ENCODE assay signal across 21 cellular contexts in the genomic region with DNA sequence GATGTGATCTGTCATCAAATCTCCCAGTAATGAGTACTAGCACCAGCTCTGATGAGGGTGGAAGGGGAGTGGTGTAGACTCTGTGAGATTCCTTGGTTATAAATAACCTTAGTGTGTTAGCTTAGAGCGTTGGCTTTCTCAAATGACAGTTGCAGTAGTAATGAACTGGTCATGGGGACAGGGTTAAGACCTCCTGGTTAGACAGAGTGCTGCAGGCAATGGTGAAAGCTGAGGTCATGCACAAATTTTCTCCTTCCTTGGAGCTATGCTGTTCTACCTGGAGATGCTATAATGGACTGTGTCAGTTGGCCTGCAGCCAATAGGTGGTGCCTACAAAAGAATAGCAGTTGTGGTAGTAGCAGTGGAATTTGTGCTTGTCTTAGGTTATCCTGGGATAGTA.
DNase-seq lines count a peak whose midpoint lies in the region; ATAC-seq, FAIRE-seq and TF ChIP-seq lines count a peak whose summit lies in the region.
"Had no signal": no experiment of that assay in that cellular context is flagged by ENCODE, and none has a peak within 500 bp of the region (broad histone marks: within the 10 kb centered on the region; RNA-seq: fewer than 3 reads in every experiment).

No MANE protein-coding gene starts in this region.

- peaks cover 0 to 24% (median 1%) of the 10 kb centered on the region in 8 donors for H3K9me3 ChIP-seq in spleen
- H3K9me3 ChIP-seq: BE2C had no signal

- intact Hi-C loops in spleen (cut with DNase I; ENCODE audit: low total_unique reads) = no loop called here

- H3K36me3 Mint-ChIP-seq in stimulated activated effector memory CD8-positive, alpha-beta T cell treated with anti-CD3 and anti-CD28 coated beads, Interleukin-12 subunit alpha, Interleukin-12 subunit beta, amount 100 ng/mL, for 72 hours = no peaks in the 10 kb centered on the region
- H3K36me3 Mint-ChIP-seq: CD4-positive, CD25-positive, alpha-beta regulatory T cell; CD8-positive, alpha-beta memory T cell had no signal

- H3K4me3 ChIP-seq in spleen = no peak overlapping the region
- H3K4me3 ChIP-seq: GM23338 had no signal

- no peaks in the 10 kb centered on the region for H3K4me1 ChIP-seq in spleen
- H3K4me1 ChIP-seq: BE2C had no signal

- H3K27ac ChIP-seq in spleen = no peak overlapping the region
- H3K27ac ChIP-seq: HL-60 had no signal

- in situ Hi-C loops in Caki2 (cut with HindIII; ENCODE audit: low pct_unique_long_range_greater_than_20kb, low sequenced_read_pairs) = no loop called here

- peak; percentile 93 for DNase-seq in Caki2 (ENCODE audit: low read depth)
- peak; percentile 58 for DNase-seq in NCI-H146 treated with DMSO at 0.1 percent for 48 hours (lab: John Stamatoyannopoulos, UW; ENCODE audit: unreplicated experiment)
- DNase-seq in kidney tubule cell (ENCODE audit: low spot score) = peak; percentile 37
- no peak for DNase-seq in stimulated activated effector memory CD8-positive, alpha-beta T cell treated with anti-CD3 and anti-CD28 coated beads, Interleukin-12 subunit alpha, Interleukin-12 subunit beta, amount 100 ng/mL, for 72 hours (ENCODE audit: low spot score in 2 of 2)
- DNase-seq in spleen = no peak
- no peak for DNase-seq in frontal cortex (ENCODE audit: low spot score in 2 of 2)
- DNase-seq in GM19240 (ENCODE audit: insufficient read length, low spot score) = no peak
- DNase-seq: ACHN; BE2C; C1 segment of cervical spinal cord; CD4-positive, CD25-positive, alpha-beta regulatory T cell; CD8-positive, alpha-beta memory T cell; COR-L47; HCEC 1CT had no signal

- no peaks in the 10 kb centered on the region for H3K27me3 ChIP-seq in spleen (replicated peaks in 1 of 7)
- H3K27me3 ChIP-seq: BE2C had no signal

- ATAC-seq in stimulated activated effector memory CD8-positive, alpha-beta T cell treated with anti-CD3 and anti-CD28 coated beads, Interleukin-12 subunit alpha, Interleukin-12 subunit beta, amount 100 ng/mL, for 72 hours = peak; percentile 11

- H3K36me3 ChIP-seq in spleen = no peaks in the 10 kb centered on the region
- H3K36me3 ChIP-seq: BE2C had no signal

- no peak for FAIRE-seq in frontal cortex (lab: Jason Lieb, UNC)
- FAIRE-seq: A204.1, D721Med, G401.6, GM12891, H54 had no signal

- H3K27ac Mint-ChIP-seq in stimulated activated effector memory CD8-positive, alpha-beta T cell treated with anti-CD3 and anti-CD28 coated beads, Interleukin-12 subunit alpha, Interleukin-12 subunit beta, amount 100 ng/mL, for 72 hours = no peak overlapping the region
- H3K27ac Mint-ChIP-seq: CD4-positive, CD25-positive, alpha-beta regulatory T cell; CD8-positive, alpha-beta memory T cell; GM23338 had no signal

- H3K4me1 Mint-ChIP-seq in stimulated activated effector memory CD8-positive, alpha-beta T cell treated with anti-CD3 and anti-CD28 coated beads, Interleukin-12 subunit alpha, Interleukin-12 subunit beta, amount 100 ng/mL, for 72 hours = no peaks in the 10 kb centered on the region
- H3K4me1 Mint-ChIP-seq: CD4-positive, CD25-positive, alpha-beta regulatory T cell; CD8-positive, alpha-beta memory T cell had no signal

- peaks cover 7% of the 10 kb centered on the region for H3K9me3 Mint-ChIP-seq in stimulated activated effector memory CD8-positive, alpha-beta T cell treated with anti-CD3 and anti-CD28 coated beads, Interleukin-12 subunit alpha, Interleukin-12 subunit beta, amount 100 ng/mL, for 72 hours
- H3K9me3 Mint-ChIP-seq: GM23338 had no signal

- TF ChIP-seq CTCF in spleen (IDR thresholded peaks at IDR 0.05 in 8 of 11, conservative IDR thresholded peaks at IDR 0.05 in 3 of 11) = no peak

- WGBS in spleen, 5 donors = 70 to 79% (median 74%) methylated on average over 1 of the region's 1 CpG

- no peak for TF ChIP-seq POLR2A in spleen (IDR thresholded peaks at IDR 0.05)

- H3K4me3 Mint-ChIP-seq in stimulated activated effector memory CD8-positive, alpha-beta T cell treated with anti-CD3 and anti-CD28 coated beads, Interleukin-12 subunit alpha, Interleukin-12 subunit beta, amount 100 ng/mL, for 72 hours = no peak overlapping the region
- H3K4me3 Mint-ChIP-seq: CD4-positive, CD25-positive, alpha-beta regulatory T cell; CD8-positive, alpha-beta memory T cell; GM23338 had no signal

Comparison
In these comparisons a context has a peak if more than half of its experiments do, and no peak if none do; other contexts are left out.
1. DNase-seq: peak in Caki2 (single experiment), NCI-H146 treated with DMSO at 0.1 percent for 48 hours (single experiment) and kidney tubule cell (single experiment); none in stimulated activated effector memory CD8-positive, alpha-beta T cell treated with anti-CD3 and anti-CD28 coated beads, Interleukin-12 subunit alpha, Interleukin-12 subunit beta, amount 100 ng/mL, for 72 hours (0 of 2), spleen (single experiment), frontal cortex (0 of 2) and GM19240 (single experiment).